In the genomic region with DNA sequence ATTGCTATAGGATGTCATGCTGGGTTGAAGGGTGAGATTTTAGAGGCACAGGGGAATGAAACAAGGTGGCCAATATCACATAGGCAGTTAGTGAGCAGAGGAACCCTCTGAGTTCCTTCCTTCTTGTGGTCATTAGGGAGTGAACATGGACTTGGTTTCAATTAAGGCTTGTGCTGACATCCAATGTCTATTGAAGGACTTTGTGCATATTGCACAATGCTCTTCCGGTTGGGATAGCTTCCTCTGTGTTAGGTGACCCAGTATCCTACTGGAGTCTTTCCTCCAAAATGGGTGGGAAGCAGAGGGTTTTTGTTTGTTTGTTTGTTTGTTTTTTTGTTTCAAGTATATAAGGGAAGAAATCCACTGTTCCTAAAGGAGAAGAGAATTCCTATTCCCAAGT, we compare ENCODE assay signal across 15 cellular contexts.
"Had no signal": no experiment of that assay in that cellular context is flagged by ENCODE, and none has a peak within 500 bp of the region (broad histone marks: within the 10 kb centered on the region; RNA-seq: fewer than 3 reads in every experiment).

No MANE protein-coding gene starts in this region.

- ATAC-seq: pancreas, SK-N-SH treated with all-trans-retinoic acid at 6 μM for 48 hours had no signal

- H3K9me3 Mint-ChIP-seq: endodermal cell; T-helper 1 cell treated with Interleukin-12 subunit alpha and Interleukin-12 subunit beta and Interleukin-4 antibody, amounts not matched to agents 30 μg/mL and 1 μg/mL, for 36 hours had no signal

- H3K4me3 Mint-ChIP-seq: endodermal cell; T-helper 1 cell treated with Interleukin-12 subunit alpha and Interleukin-12 subunit beta and Interleukin-4 antibody, amounts not matched to agents 30 μg/mL and 1 μg/mL, for 36 hours had no signal

- DNase-seq: activated naive CD4-positive, alpha-beta T cell treated with anti-CD3 and anti-CD28 coated beads, Interleukin-2, amount 50 U/mL, for 16 hours; activated T-cell treated with anti-CD3 and anti-CD28 coated beads, Interleukin-2, amount 50 U/mL, for 1 hour; adrenal gland; endodermal cell; erythroblast; glutamatergic neuron; pancreas; retina; spleen; stimulated activated CD4-positive, alpha-beta T cell treated with anti-CD3 and anti-CD28 coated beads, Interleukin-1b, Interleukin-23, amount 100 ng/mL, for 48 hours; stimulated activated naive CD4-positive, alpha-beta T cell; substantia nigra; trophoblast cell had no signal

- H3K27ac Mint-ChIP-seq: endodermal cell; T-helper 1 cell treated with Interleukin-12 subunit alpha and Interleukin-12 subunit beta and Interleukin-4 antibody, amounts not matched to agents 30 μg/mL and 1 μg/mL, for 36 hours had no signal
